8 cellular contexts compared by ENCODE assay signal in the genomic region with DNA sequence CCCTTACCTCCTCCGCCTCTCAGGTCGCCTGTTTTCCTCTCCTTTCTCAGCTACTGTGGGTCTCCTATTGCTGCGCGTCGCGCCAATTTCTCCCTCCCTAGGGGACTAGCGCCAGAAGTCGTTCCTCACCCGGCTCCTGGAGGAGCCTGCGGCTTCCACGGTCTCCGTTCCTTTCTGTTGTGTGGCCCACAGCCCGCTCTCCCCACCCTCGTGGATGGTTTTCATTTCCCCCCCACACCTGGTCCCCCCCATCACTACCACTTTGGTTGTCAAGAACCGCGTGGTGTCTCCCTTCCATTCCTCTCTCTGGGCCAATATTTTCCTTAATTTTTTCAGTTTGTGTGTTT. TPM values are rescaled to one million over a fixed set of nuclear protein-coding genes. Genes with fewer than 3 reads are reported as not detected.
DNase-seq lines count a peak whose midpoint lies in the region; ATAC-seq, FAIRE-seq and TF ChIP-seq lines count a peak whose summit lies in the region.

No MANE protein-coding gene starts in this region.

- ATAC-seq in GM21529 (IDR thresholded peaks at IDR 0.05; ENCODE audit: unreplicated experiment) (peak; percentile 27), GM12878 (peak; percentile 41)

- no TSS peak for BruUV-seq in GM12878 (replicated peaks; lab: Mats Ljungman, UMichigan)

- SMC1A ChIA-PET in GM12878 (lab: Charles Lee; ENCODE audit: uncharacterized antibody, unreplicated experiment), result interaction anchor here (0.6 to 2.7 kb wide), 10 partner anchors 9 to 595 kb away, joined by 3 to 17 read pairs (median 4); no protein-coding TSS in a partner anchor

- H3K4me2 ChIP-seq in GM12878 (ENCODE audit: control insufficient read depth, insufficient read depth), result peak overlapping the region; percentile 30; the same call in 1 of the 2 replicates

- H3K27me3 ChIP-seq in GM12878 (replicated peaks in 1 of 2; ENCODE audit: control insufficient read depth in 2 of 2, insufficient read depth in 2 of 2, low read length in 1 of 2), result no peaks in the 10 kb centered on the region

- H3K79me2 ChIP-seq in GM12878 (ENCODE audit: control insufficient read depth, insufficient read depth, low read length), result peaks cover 79% of the 10 kb centered on the region

- RAD21 ChIA-PET in GM12878 (lab: Charles Lee; ENCODE audit: unreplicated experiment), result interaction anchor here (1.0 to 2.1 kb wide), 4 partner anchors 12 to 93 kb away, joined by 4 to 7 read pairs (median 6); no protein-coding TSS in a partner anchor

- peak in 1 of 3 experiments; percentile 16; a peak in 1 of 6 replicates for TF ChIP-seq CTCF in GM12878 (IDR thresholded peaks at IDR 0.05 in 2 of 3, conservative IDR thresholded peaks at IDR 0.05 in 1 of 3; ENCODE audit: control insufficient read depth in 2 of 3, extremely low read depth in 1 of 3, insufficient read depth in 1 of 3, low read depth in 3 of 3, low read length in 3 of 3)

- no peak for TF ChIP-seq EP300 in GM12878 (IDR thresholded peaks at IDR 0.05; ENCODE audit: borderline replicate concordance in 1 of 2, control insufficient read depth in 1 of 2, low read depth in 2 of 2, low read length in 2 of 2)

- intact Hi-C loops in GM12878 (cut with micrococcal nuclease; ENCODE audit: unreplicated experiment), result loop anchor here (1.0 to 5.0 kb wide), 3 partner anchors 25 to 131 kb away; a partner anchor contains a TSS

- H3K9me3 ChIP-seq in KOPT-K1 (ENCODE audit: insufficient read depth, low read length, poor library complexity, severe bottlenecking), result no peaks in the 10 kb centered on the region
- no peaks in the 10 kb centered on the region; the same call in 2 of the 3 replicates for H3K9me3 ChIP-seq in GM12878 (replicated peaks; ENCODE audit: control insufficient read depth, insufficient read depth, low read length)

- TF ChIP-seq RAD21 in GM12878 (IDR thresholded peaks at IDR 0.05; ENCODE audit: insufficient read depth, low read depth, low read length), result peak; percentile 2; the same call in 1 of the 2 replicates

- under 1% methylated on average over 16 of the region's 16 CpGs for WGBS in GM12878 (ENCODE audit: insufficient coverage, insufficient replicate concordance, low lambda C conversion rate, missing lambda C conversion rate)

- H3K9ac ChIP-seq in GM12878 (ENCODE audit: control insufficient read depth, insufficient read depth, low read length), result peak overlapping the region; percentile 87

- CTCF ChIA-PET in GM12878 (lab: Yijun Ruan, JAX), result interaction anchor here (0.6 to 2.7 kb wide), 6 partner anchors 19 to 609 kb away, joined by 3 to 16 read pairs (median 4); no protein-coding TSS in a partner anchor

- H4K20me1 ChIP-seq in GM12878 (ENCODE audit: control insufficient read depth, insufficient read depth), result no peaks in the 10 kb centered on the region

- H3K36me3 ChIP-seq in KOPT-K1 (ENCODE audit: insufficient read depth, low read length) (peaks cover 23% of the 10 kb centered on the region), GM12878 (ENCODE audit: control insufficient read depth in 2 of 2, insufficient read depth in 2 of 2, low read length in 1 of 2) (no peaks in the 10 kb centered on the region; a peak in 1 of 4 replicates)

- in situ Hi-C loops in GM12878 (cut with MboI), result no loop called here

- no peak for TF ChIP-seq POLR2A in GM12878 (IDR thresholded peaks at IDR 0.05; ENCODE audit: low read depth, low read length)

- H2AFZ ChIP-seq in GM12878 (ENCODE audit: control insufficient read depth, low read depth, low read length), result peak overlapping the region; percentile 90

- POLR2A ChIA-PET in GM12878 (lab: Charles Lee), result interaction anchor here (0.6 to 2.5 kb wide), 3 partner anchors 13 to 186 kb away, joined by 5 to 7 read pairs (median 7); a partner anchor contains a TSS

- no peak for FAIRE-seq in GM12878 (lab: Jason Lieb, UNC)

- peak; percentile 72 for DNase-seq in NCI-H1092 (lab: John Stamatoyannopoulos, UW)
- no peak for DNase-seq in NCI-H1092 treated with DMSO at 0.1 percent for 48 hours (lab: John Stamatoyannopoulos, UW)
- no peak for DNase-seq in GM12878 (ENCODE audit: low read depth, low spot score)
- DNase-seq in iris pigment epithelial cell (ENCODE audit: low read depth), result peak; percentile 45
- DNase-seq in stimulated activated CD8-positive, alpha-beta memory T cell treated with anti-CD3 and anti-CD28 coated beads, Interleukin-7, amount 100 ng/mL, for 4 hours (ENCODE audit: low read depth in 2 of 2), result peak; percentile 21 to 37
- no peak for DNase-seq in Ammon's horn (ENCODE audit: low spot score)

- peak overlapping the region; percentile 84 for H3K4me3 ChIP-seq in GM12878

- H3K27ac ChIP-seq in KOPT-K1 (ENCODE audit: low read depth, low read length, poor library complexity, severe bottlenecking) (peak overlapping the region; percentile 79), GM12878 (ENCODE audit: control insufficient read depth, insufficient read depth) (peak overlapping the region; percentile 87)

- peaks cover 14% of the 10 kb centered on the region for H3K4me1 ChIP-seq in GM12878 (ENCODE audit: control insufficient read depth, insufficient read depth, low read length)

RNA-seq across cellular contexts. Expression of a gene that starts 0.5 kb away (rescaled TPM):
- 56.0 and 62.4 TPM in 2 replicates for total RNA-seq in GM12878 (2013; cell fraction: nucleolus; rRNA removed)
- total RNA-seq in GM12878 (2014; rRNA removed) (10.6 and 12.0 TPM in 2 replicates), GM12878 (2014; rRNA removed; fragmentation: Illumina TruSeq; extraction: Trizol) (13.2 and 13.4 TPM in 2 replicates), GM12878 (2021) (15.6 and 18.8 TPM in 2 replicates)
- polyA plus RNA-seq in GM12878 (2011; ENCODE audit: low read depth), result 4.4 TPM
- polyA plus RNA-seq in GM12878 (2011; rRNA removed) (12.5 and 15.4 TPM in 2 replicates), GM12878 (2014; fragmentation: Illumina TruSeq; extraction: Trizol) (12.1 and 15.8 TPM in 2 replicates), GM12878 (2014; fragmentation: Nextera tagmentation; extraction: Ambion mirVana) (1 to 10 TPM; 4.8 to 4.9 TPM), GM12878 (2014; rRNA removed) (8.9 and 9.4 TPM in 2 replicates), GM12878 (2016; fragmentation: Nextera tagmentation; extraction: Ambion mirVana) (10 to 100 TPM; 14.9 to 16.2 TPM)
- 6.3 and 7.4 TPM in 2 replicates for polyA plus RNA-seq in GM12878 (2011; cell fraction: cytosol; rRNA removed)
- 9.5 and 10.1 TPM in 2 replicates for polyA plus RNA-seq in GM12878 (2011; cell fraction: nucleus; rRNA removed)
- 7.1 and 9.0 TPM in 2 replicates for polyA plus RNA-seq in GM12878 (2012)
- polyA minus RNA-seq in GM12878 (2011; rRNA and poly(A)+ RNA removed), result 18.1 and 43.2 TPM in 2 replicates
- 6.5 and 9.2 TPM in 2 replicates for polyA minus RNA-seq in GM12878 (2011; cell fraction: cytosol; rRNA and poly(A)+ RNA removed)
- polyA minus RNA-seq in GM12878 (2011; cell fraction: nucleus; rRNA and poly(A)+ RNA removed), result 15.2 and 21.5 TPM in 2 replicates

RNA-seq across cellular contexts. Expression of a gene that starts 0.7 kb away (rescaled TPM):
- 13.2 and 16.6 TPM in 2 replicates for total RNA-seq in GM12878 (2013; cell fraction: nucleolus; rRNA removed)
- 25.8 and 26.6 TPM in 2 replicates for total RNA-seq in GM12878 (2014; rRNA removed)
- 23.0 and 26.8 TPM in 2 replicates for total RNA-seq in GM12878 (2014; rRNA removed; fragmentation: Illumina TruSeq; extraction: Trizol)
- total RNA-seq in GM12878 (2021), result 23.3 and 25.2 TPM in 2 replicates
- 11.9 TPM for polyA plus RNA-seq in GM12878 (2011; ENCODE audit: low read depth)
- 36.8 and 53.4 TPM in 2 replicates for polyA plus RNA-seq in GM12878 (2011; rRNA removed)
- 13.9 and 15.7 TPM in 2 replicates for polyA plus RNA-seq in GM12878 (2011; cell fraction: cytosol; rRNA removed)
- polyA plus RNA-seq in GM12878 (2011; cell fraction: nucleus; rRNA removed), result 13.6 and 17.9 TPM in 2 replicates
- polyA plus RNA-seq in GM12878 (2012), result 16.4 and 21.3 TPM in 2 replicates
- polyA plus RNA-seq in GM12878 (2014; fragmentation: Illumina TruSeq; extraction: Trizol), result 26.4 and 30.2 TPM in 2 replicates
- 10 to 100 TPM; 47.2 to 66.0 TPM for polyA plus RNA-seq in GM12878 (2014; fragmentation: Nextera tagmentation; extraction: Ambion mirVana)
- 28.1 and 35.3 TPM in 2 replicates for polyA plus RNA-seq in GM12878 (2014; rRNA removed)
- 10 to 100 TPM; 52.2 to 52.5 TPM for polyA plus RNA-seq in GM12878 (2016; fragmentation: Nextera tagmentation; extraction: Ambion mirVana)
- polyA minus RNA-seq in GM12878 (2011; rRNA and poly(A)+ RNA removed), result 6.0 and 7.9 TPM in 2 replicates
- 4.1 and 4.5 TPM in 2 replicates for polyA minus RNA-seq in GM12878 (2011; cell fraction: cytosol; rRNA and poly(A)+ RNA removed)
- 9.2 and 11.4 TPM in 2 replicates for polyA minus RNA-seq in GM12878 (2011; cell fraction: nucleus; rRNA and poly(A)+ RNA removed)

RNA-seq across cellular contexts. Expression of a gene that starts 59.7 kb away (rescaled TPM):
- total RNA-seq in GM12878 (2013; cell fraction: nucleolus; rRNA removed), result 116 and 124 TPM in 2 replicates
- total RNA-seq in GM12878 (2014; rRNA removed) (28.1 and 28.8 TPM in 2 replicates), GM12878 (2014; rRNA removed; fragmentation: Illumina TruSeq; extraction: Trizol) (20.8 and 23.6 TPM in 2 replicates), GM12878 (2021) (21.3 and 24.5 TPM in 2 replicates)
- polyA plus RNA-seq in GM12878 (2011; ENCODE audit: low read depth), result 15.0 TPM
- polyA plus RNA-seq in GM12878 (2011; rRNA removed) (54.0 and 60.6 TPM in 2 replicates), GM12878 (2014; fragmentation: Illumina TruSeq; extraction: Trizol) (18.3 and 28.6 TPM in 2 replicates), GM12878 (2014; fragmentation: Nextera tagmentation; extraction: Ambion mirVana) (10 to 100 TPM; 18.8 to 24.4 TPM), GM12878 (2014; rRNA removed) (22.4 and 25.2 TPM in 2 replicates), GM12878 (2016; fragmentation: Nextera tagmentation; extraction: Ambion mirVana) (10 to 100 TPM; 29.4 to 31.0 TPM)
- 28.5 and 29.1 TPM in 2 replicates for polyA plus RNA-seq in GM12878 (2011; cell fraction: cytosol; rRNA removed)
- polyA plus RNA-seq in GM12878 (2011; cell fraction: nucleus; rRNA removed), result 22.1 and 23.3 TPM in 2 replicates
- 19.8 and 22.6 TPM in 2 replicates for polyA plus RNA-seq in GM12878 (2012)
- 44.3 and 44.4 TPM in 2 replicates for polyA minus RNA-seq in GM12878 (2011; rRNA and poly(A)+ RNA removed)
- 10.4 and 13.8 TPM in 2 replicates for polyA minus RNA-seq in GM12878 (2011; cell fraction: cytosol; rRNA and poly(A)+ RNA removed)
- 36.3 and 63.3 TPM in 2 replicates for polyA minus RNA-seq in GM12878 (2011; cell fraction: nucleus; rRNA and poly(A)+ RNA removed)

Comparison
In these comparisons a context has a peak if more than half of its experiments do, and no peak if none do; other contexts are left out.
1. DNase-seq: peak in NCI-H1092 (single experiment), iris pigment epithelial cell (single experiment) and stimulated activated CD8-positive, alpha-beta memory T cell treated with anti-CD3 and anti-CD28 coated beads, Interleukin-7, amount 100 ng/mL, for 4 hours (2 of 2); none in NCI-H1092 treated with DMSO at 0.1 percent for 48 hours (single experiment), GM12878 (single experiment) and Ammon's horn (single experiment).